In the genomic region with DNA sequence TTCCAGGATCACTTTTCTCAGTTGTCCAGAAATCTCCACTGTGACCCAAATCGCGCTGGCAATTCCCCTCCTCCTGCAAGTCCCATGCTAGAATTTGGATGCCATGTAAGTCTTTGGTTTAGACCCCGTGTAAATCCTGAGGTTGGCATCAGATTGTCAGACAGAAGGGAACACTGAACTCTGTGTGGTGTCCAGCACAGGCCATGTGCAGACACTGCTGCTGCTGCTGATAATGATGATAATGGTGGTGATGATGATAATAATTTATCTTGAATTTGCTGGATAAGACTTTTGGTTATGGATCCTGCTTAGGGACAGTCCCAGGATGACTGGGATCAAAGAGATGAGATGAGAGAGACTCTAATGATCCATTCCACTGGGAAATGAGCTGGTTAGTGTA, we compare ENCODE assay signal across 24 cellular contexts.
"Had no signal": no experiment of that assay in that cellular context is flagged by ENCODE, and none has a peak within 500 bp of the region (broad histone marks: within the 10 kb centered on the region; RNA-seq: fewer than 3 reads in every experiment).

No MANE protein-coding gene starts in this region.

- H3K27ac ChIP-seq: brain microvascular endothelial cell, SK-N-MC had no signal

- H3K36me3 ChIP-seq: brain microvascular endothelial cell had no signal

- H3K4me3 Mint-ChIP-seq: activated naive CD4-positive, alpha-beta T cell treated with anti-CD3 and anti-CD28 coated beads for 36 hours; activated naive CD8-positive, alpha-beta T cell; activated T-cell treated with anti-CD3 and anti-CD28 coated beads, Interleukin-2, amount 50 U/mL, for 4 hours; activated T-helper 17 cell treated with anti-CD3 and anti-CD28 coated beads, Interleukin-2, amount 50 U/mL, for 72 hours; T-helper 1 cell treated with Interleukin-12 subunit alpha and Interleukin-12 subunit beta and Interleukin-4 antibody, amounts not matched to agents 30 μg/mL and 1 μg/mL, for 36 hours; WTC11 had no signal

- H3K27ac Mint-ChIP-seq: activated naive CD4-positive, alpha-beta T cell treated with anti-CD3 and anti-CD28 coated beads for 36 hours; activated naive CD8-positive, alpha-beta T cell; activated T-helper 17 cell treated with anti-CD3 and anti-CD28 coated beads, Interleukin-2, amount 50 U/mL, for 72 hours; T-helper 1 cell treated with Interleukin-12 subunit alpha and Interleukin-12 subunit beta and Interleukin-4 antibody, amounts not matched to agents 30 μg/mL and 1 μg/mL, for 36 hours; WTC11 had no signal

- H3K9me3 Mint-ChIP-seq: activated naive CD4-positive, alpha-beta T cell treated with anti-CD3 and anti-CD28 coated beads for 36 hours; activated T-cell treated with anti-CD3 and anti-CD28 coated beads, Interleukin-2, amount 50 U/mL, for 4 hours; activated T-helper 17 cell treated with anti-CD3 and anti-CD28 coated beads, Interleukin-2, amount 50 U/mL, for 72 hours; T-helper 1 cell treated with Interleukin-12 subunit alpha and Interleukin-12 subunit beta and Interleukin-4 antibody, amounts not matched to agents 30 μg/mL and 1 μg/mL, for 36 hours; WTC11 had no signal

- H3K27me3 ChIP-seq: brain microvascular endothelial cell had no signal

- H3K36me3 Mint-ChIP-seq: activated naive CD8-positive, alpha-beta T cell; WTC11 had no signal

- H3K4me3 ChIP-seq: K562, SK-N-MC had no signal

- DNase-seq: activated CD4-positive, alpha-beta T cell treated with anti-CD3 and anti-CD28 coated beads for 48 hours; activated CD4-positive, alpha-beta T cell treated with anti-CD3 and anti-CD28 coated beads, Interleukin-2, amount 50 U/mL, for 4 hours; activated CD4-positive, CD25-positive, alpha-beta regulatory T cell treated with anti-CD3 and anti-CD28 coated beads, Interleukin-2, amount 50 U/mL, for 72 hours; activated gamma-delta T cell; activated naive CD4-positive, alpha-beta T cell treated with anti-CD3 and anti-CD28 coated beads for 36 hours; activated T-cell treated with anti-CD3 and anti-CD28 coated beads, Interleukin-2, amount 50 U/mL, for 4 hours; amygdala; brain microvascular endothelial cell; Karpas-422; MM.1S; NCI-H1105; NCI-H1436; NCI-H1694 treated with DMSO at 0.1 percent for 48 hours; NCI-H2029 treated with DMSO at 0.1 percent for 48 hours; NCI-H345; NCI-H510A; NCI-H526 treated with DMSO at 0.1 percent for 48 hours; SW 1271 had no signal

- H3K27me3 Mint-ChIP-seq: activated naive CD8-positive, alpha-beta T cell had no signal

- H3K4me1 Mint-ChIP-seq: activated T-helper 17 cell treated with anti-CD3 and anti-CD28 coated beads, Interleukin-2, amount 50 U/mL, for 72 hours had no signal
